In the genomic region with DNA sequence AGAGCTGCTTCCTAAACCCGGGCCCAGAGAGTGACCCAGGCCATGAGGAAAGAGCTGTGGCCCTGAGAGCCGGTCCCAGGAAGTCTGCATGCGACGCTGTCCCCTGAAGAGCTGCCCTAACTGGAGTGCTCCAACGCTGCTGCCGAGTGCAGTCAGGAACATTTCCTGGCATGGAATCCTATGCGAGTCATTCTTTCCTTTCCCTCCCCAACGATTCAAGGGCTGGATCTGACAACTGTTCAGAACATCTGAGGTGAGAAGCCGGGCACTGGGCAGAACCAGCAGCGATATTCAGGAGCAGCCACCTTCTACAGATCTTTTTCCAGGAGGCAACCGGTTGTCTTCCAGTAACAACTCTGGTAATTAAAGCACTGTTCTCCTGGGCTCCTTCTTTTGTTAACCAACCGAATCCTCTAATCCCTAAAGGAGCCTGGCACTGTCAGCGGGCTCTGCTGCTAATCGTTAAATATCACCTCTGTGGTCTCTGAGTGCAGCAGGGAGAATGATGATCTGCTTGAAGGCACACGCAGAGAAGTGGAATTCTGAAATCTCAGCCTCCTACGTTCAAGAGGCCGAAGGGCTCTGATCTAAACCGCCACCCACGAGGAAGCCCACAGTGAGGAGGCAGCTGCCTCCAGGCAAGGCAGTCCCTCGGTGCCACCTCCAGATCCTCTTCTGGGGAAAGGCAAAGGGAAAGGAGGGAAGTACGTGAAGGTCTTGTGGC, we compare ENCODE assay signal across 8 cellular contexts. TPM values are rescaled to one million over a fixed set of nuclear protein-coding genes. Genes with fewer than 3 reads are reported as not detected.
DNase-seq lines count a peak whose midpoint lies in the region; ATAC-seq and TF ChIP-seq lines count a peak whose summit lies in the region.

No MANE protein-coding gene starts in this region.

- 33 to 58% methylated on average over 21 of the region's 21 CpGs for WGBS in lung, 2 donors

- no peak for TF ChIP-seq CTCF in coronary artery (IDR thresholded peaks at IDR 0.05)
- no peak for TF ChIP-seq CTCF in lung (IDR thresholded peaks at IDR 0.05; ENCODE audit: control extremely low read depth, extremely low read depth)

- H3K27me3 ChIP-seq in lung (ENCODE audit: control insufficient read depth, insufficient read depth), result no peaks in the 10 kb centered on the region

- H3K9me3 ChIP-seq in lung (ENCODE audit: control insufficient read depth in 2 of 2, insufficient read depth in 1 of 2, low read length in 1 of 2), result no peaks in the 10 kb centered on the region

- H3K4me1 ChIP-seq in lung (ENCODE audit: control insufficient read depth in 2 of 2, insufficient read depth in 2 of 2, low read length in 2 of 2), result peaks cover 28 to 46% of the 10 kb centered on the region in 2 donors

- DNase-seq in AG08396 (ENCODE audit: low spot score) (peak; percentile 80), NCI-H2029 treated with DMSO at 0.1 percent for 48 hours (lab: John Stamatoyannopoulos, UW) (peak; percentile 87), coronary artery (ENCODE audit: low spot score) (peak; percentile 92), lung (ENCODE audit: low spot score) (peak; percentile 58), T-helper 2 cell (no peak), GM19240 (ENCODE audit: insufficient read length, low spot score) (no peak)

- H3K4me3 ChIP-seq in coronary artery (peak overlapping the region; percentile 33), lung (no peak overlapping the region)

- peak overlapping the region; percentile 75 to 84 for H3K27ac ChIP-seq in coronary artery
- peak overlapping the region; percentile 91 to 94 for H3K27ac ChIP-seq in lung (ENCODE audit: low read depth in 1 of 2, low read length in 1 of 2)
- H3K27ac ChIP-seq in temporal lobe (ENCODE audit: low read depth, low read length), result peak overlapping the region; percentile 90

- ATAC-seq in lung (ENCODE audit: insufficient read depth, low FRiP score) (peak; percentile 51), GM21529 (IDR thresholded peaks at IDR 0.05; ENCODE audit: unreplicated experiment) (no peak)

- H3K36me3 ChIP-seq in lung (ENCODE audit: control insufficient read depth in 2 of 2, insufficient read depth in 2 of 2, low read length in 2 of 2), result peaks cover 0 to 7% of the 10 kb centered on the region in 2 donors

RNA-seq across cellular contexts. Expression of gene SLC45A1, which starts 55.8 kb away (rescaled TPM):
- total RNA-seq in lung, result 1 to 10 TPM in 1 of 2 donors, under 1 TPM in 1; 0.74 to 1.6 TPM
- 1 to 10 TPM; 1.0 to 1.2 TPM for polyA plus RNA-seq in lung
- total RNA-seq in temporal lobe, result 5.9 TPM

Comparison
In these comparisons a context has a peak if more than half of its experiments do, and no peak if none do; other contexts are left out.
1. DNase-seq: peak in AG08396 (single experiment), NCI-H2029 treated with DMSO at 0.1 percent for 48 hours (single experiment), coronary artery (single experiment) and lung (single experiment); none in T-helper 2 cell (0 of 5) and GM19240 (single experiment).
2. Peak in every context shown above with its lines, with median percentiles within 50 percentile points of each other: H3K27ac ChIP-seq.